ENCODE assay signal across 15 cellular contexts in the genomic region with DNA sequence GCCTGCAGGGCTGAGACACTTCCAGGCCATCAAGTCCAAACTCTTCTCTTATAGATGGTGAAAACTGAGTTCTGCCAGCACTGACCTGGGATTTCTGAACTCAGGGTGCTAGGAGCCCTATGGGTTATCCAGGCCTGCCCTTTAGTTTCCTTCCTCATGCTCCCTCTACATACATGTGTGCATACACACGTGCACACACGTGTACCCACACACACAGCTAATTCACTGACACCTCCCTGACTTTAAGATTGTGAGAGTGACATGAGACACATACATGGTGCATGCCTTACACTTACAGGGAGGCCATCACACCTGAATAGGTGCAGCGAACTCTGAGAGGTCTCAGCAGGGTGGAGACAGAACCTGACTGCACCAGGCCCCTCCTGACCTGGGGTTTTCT.
"Had no signal": no experiment of that assay in that cellular context is flagged by ENCODE, and none has a peak within 500 bp of the region (broad histone marks: within the 10 kb centered on the region; RNA-seq: fewer than 3 reads in every experiment).

No MANE protein-coding gene starts in this region.

- H3K79me2 ChIP-seq: hepatocyte had no signal

- H3K27ac ChIP-seq: cardiac muscle cell, hepatocyte, sigmoid colon, stomach, testis, vagina had no signal

- DNase-seq: activated naive CD4-positive, alpha-beta T cell treated with Interleukin-2 at 50 U/mL for 16 hours; activated naive CD8-positive, alpha-beta T cell treated with anti-CD3 and anti-CD28 coated beads, Interleukin-2, amount 50 U/mL, for 24 hours; kidney glomerular epithelial cell; nephron progenitor cell; stimulated activated CD4-positive, alpha-beta T cell treated with anti-CD3 and anti-CD28 coated beads, Interleukin-12 subunit alpha, Interleukin-12 subunit beta, amount 100 ng/mL, for 4 hours; stimulated activated CD4-positive, alpha-beta T cell treated with anti-CD3 and anti-CD28 coated beads, Interleukin-2, amount 100 ng/mL, for 24 hours; stomach; T-cell; T-helper 9 cell had no signal

- H3K27me3 ChIP-seq: cardiac muscle cell, hepatocyte, sigmoid colon, testis, vagina had no signal

- FAIRE-seq: endometrium had no signal

- H3K4me2 ChIP-seq: hepatocyte had no signal

- H2AFZ ChIP-seq: hepatocyte had no signal

- H3K4me3 ChIP-seq: cardiac muscle cell, hepatocyte, sigmoid colon, stomach, testis, vagina had no signal

- H3K36me3 ChIP-seq: cardiac muscle cell, sigmoid colon, stomach, vagina had no signal

- H3K9me3 ChIP-seq: testis, vagina had no signal
